ENCODE assay signal across 8 cellular contexts in the genomic region with DNA sequence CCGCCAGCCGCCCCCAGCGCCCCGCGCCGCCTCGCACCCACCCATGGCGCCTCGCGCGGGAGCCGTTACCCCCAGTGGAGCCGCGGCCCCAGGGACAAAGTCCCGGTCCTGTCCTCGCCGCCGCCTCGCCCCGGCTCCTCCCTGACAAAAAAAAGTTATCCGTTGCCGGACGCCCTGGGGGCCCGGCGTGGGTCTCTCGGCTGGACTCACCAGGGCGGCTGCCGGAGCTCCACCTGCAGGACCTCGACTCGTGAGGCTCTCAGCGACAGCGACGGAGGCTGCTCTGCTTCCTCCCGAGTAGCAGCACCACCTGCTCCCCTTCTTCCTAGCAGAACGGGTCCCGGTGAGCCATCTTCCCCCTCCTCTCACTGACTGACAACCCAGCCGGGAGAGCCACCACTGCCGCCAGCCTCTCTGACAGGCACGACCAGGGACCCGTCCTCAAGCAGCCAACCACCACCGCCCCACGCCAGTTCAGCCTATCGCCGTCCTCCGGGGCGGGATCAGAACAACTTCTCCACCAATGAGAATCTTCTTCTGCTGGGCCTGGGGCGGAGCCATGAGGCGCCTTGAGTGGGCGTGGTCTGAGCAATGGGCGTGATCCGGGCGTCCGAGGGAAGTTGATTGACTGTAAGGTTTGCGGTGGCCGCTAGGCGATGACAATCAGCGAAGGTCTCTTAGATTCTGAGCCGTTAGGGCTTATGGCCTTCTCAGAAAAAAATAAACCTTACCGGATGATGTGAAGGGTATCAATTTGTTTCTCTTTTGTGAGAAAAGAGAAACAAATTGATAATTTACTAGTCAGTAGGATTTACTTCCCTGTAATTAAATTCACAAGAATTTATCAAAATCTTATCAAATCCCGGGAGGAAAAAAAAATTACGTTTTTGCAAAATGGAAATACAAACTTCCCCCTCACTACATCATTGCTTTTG. TPM values are rescaled to one million over a fixed set of nuclear protein-coding genes. Genes with fewer than 3 reads are reported as not detected.
DNase-seq lines count a peak whose midpoint lies in the region; ATAC-seq and TF ChIP-seq lines count a peak whose summit lies in the region.

A gene (minus strand): TSS at position 416 of the 935 bp plus-strand sequence. CDS start 23,019 bp downstream, outside the sequence.

- DNase-seq in GM13976 (ENCODE audit: low spot score), result peak; percentile 93
- DNase-seq in NCI-H146 (lab: John Stamatoyannopoulos, UW), result peak; percentile 99
- DNase-seq in amniotic epithelial cell (ENCODE audit: low read depth), result peak; percentile 96
- peak; percentile 99 for DNase-seq in left cardiac atrium
- DNase-seq in progenitor cell of endocrine pancreas (ENCODE audit: low spot score, unreplicated experiment), result peak; percentile 97
- DNase-seq in ureter (ENCODE audit: low spot score), result peak; percentile 99

- no peaks in the 10 kb centered on the region for H3K9me3 Mint-ChIP-seq in progenitor cell of endocrine pancreas (ENCODE audit: low read depth)

- no peaks in the 10 kb centered on the region for H3K27me3 Mint-ChIP-seq in progenitor cell of endocrine pancreas

- peak within 1 kb of the TSS; percentile 95 for H3K27ac Mint-ChIP-seq in progenitor cell of endocrine pancreas

- in situ Hi-C loops in GM13976 (cut with MboI; ENCODE audit: low sequenced_read_pairs, unreplicated experiment), result no loop called here

- intact Hi-C loops in T-helper 1 cell treated with Interleukin-12 subunit alpha and Interleukin-12 subunit beta and Interleukin-4 antibody, amounts not matched to agents 30 ng/mL and 1 ng/mL, for 36 hours (cut with micrococcal nuclease), result loop anchor here (1.0 to 10.0 kb wide), 18 partner anchors 19 to 1659 kb away; a partner anchor contains a TSS
- intact Hi-C loops in left cardiac atrium (cut with DNase I), result loop anchor here in 1 of 2 donors (10.0 kb wide), 2 partner anchors 59 to 159 kb away; no protein-coding TSS in a partner anchor

- H3K4me3 Mint-ChIP-seq in progenitor cell of endocrine pancreas (ENCODE audit: low read depth), result peak within 1 kb of the TSS; percentile 97

- peak; percentile 16 for TF ChIP-seq CTCF in GM13976 (IDR thresholded peaks at IDR 0.05; ENCODE audit: borderline replicate concordance, control extremely low read depth, extremely low read depth, insufficient read depth, missing control alignments)
- TF ChIP-seq CTCF in progenitor cell of endocrine pancreas (IDR thresholded peaks at IDR 0.05; ENCODE audit: unreplicated experiment), result peak; percentile 62

- ATAC-seq in HG02870 (IDR thresholded peaks at IDR 0.05; ENCODE audit: unreplicated experiment) (peak; percentile 95), left cardiac atrium (peak; percentile 99 to 100)

- no peaks in the 10 kb centered on the region for H3K36me3 Mint-ChIP-seq in progenitor cell of endocrine pancreas (ENCODE audit: insufficient read depth)

- peaks cover 5% of the 10 kb centered on the region for H3K4me1 Mint-ChIP-seq in progenitor cell of endocrine pancreas (ENCODE audit: low read depth)

RNA-seq across cellular contexts. Expression of the gene that starts here (rescaled TPM):
- total RNA-seq in T-helper 1 cell treated with Interleukin-12 subunit alpha and Interleukin-12 subunit beta and Interleukin-4 antibody, amounts not matched to agents 30 ng/mL and 1 ng/mL, for 36 hours, result 61.3 and 64.2 TPM in 2 replicates
- total RNA-seq in left cardiac atrium (10 to 100 TPM; 36.6 to 37.1 TPM), progenitor cell of endocrine pancreas (65.2 and 66.0 TPM in 2 replicates), ureter (19.6 TPM)

Comparison
In these comparisons a context has a peak if more than half of its experiments do, and no peak if none do; other contexts are left out.
1. Peak in every context shown above with its lines: DNase-seq and ATAC-seq.